ENCODE assay signal across 31 cellular contexts in genomic region chr20:2625062-2625461, GRCh38.
"Had no signal": no experiment of that assay in that cellular context is flagged by ENCODE, and none has a peak within 500 bp of the region (broad histone marks: within the 10 kb centered on the region; RNA-seq: fewer than 3 reads in every experiment).

No MANE protein-coding gene starts in this region.

- H3K9me3 ChIP-seq: ascending aorta, Peyer's patch had no signal

- H3K4me3 Mint-ChIP-seq: activated CD4-positive, alpha-beta memory T cell treated with anti-CD3 and anti-CD28 coated beads, Interleukin-2, amount 10 ng/mL, durations not matched to agents 7 days and 5 days; activated CD8-positive, alpha-beta memory T cell treated with anti-CD3 and anti-CD28 coated beads, Interleukin-2, amount 10 ng/mL, durations not matched to agents 7 days and 5 days; activated naive CD8-positive, alpha-beta T cell treated with anti-CD3 and anti-CD28 coated beads for 36 hours had no signal

- H3K27me3 ChIP-seq: ascending aorta, Peyer's patch had no signal

- H3K9me3 Mint-ChIP-seq: activated CD4-positive, alpha-beta memory T cell treated with anti-CD3 and anti-CD28 coated beads, Interleukin-2, amount 10 ng/mL, durations not matched to agents 7 days and 5 days; activated naive CD8-positive, alpha-beta T cell treated with anti-CD3 and anti-CD28 coated beads for 36 hours had no signal

- H3K36me3 Mint-ChIP-seq: activated CD8-positive, alpha-beta memory T cell treated with anti-CD3 and anti-CD28 coated beads, Interleukin-2, amount 10 ng/mL, durations not matched to agents 7 days and 5 days; activated naive CD8-positive, alpha-beta T cell treated with anti-CD3 and anti-CD28 coated beads for 36 hours had no signal

- H3K36me3 ChIP-seq: ascending aorta, Peyer's patch, WERI-Rb-1 had no signal

- H3K4me3 ChIP-seq: ascending aorta, Peyer's patch had no signal

- DNase-seq: activated CD4-positive, alpha-beta memory T cell treated with anti-CD3 and anti-CD28 coated beads, Interleukin-2, amount 10 ng/mL, durations not matched to agents 7 days and 5 days; activated CD4-positive, alpha-beta T cell treated with anti-CD3 and anti-CD28 coated beads for 1 hour; activated CD4-positive, alpha-beta T cell treated with anti-CD3 and anti-CD28 coated beads for 48 hours; activated CD4-positive, CD25-positive, alpha-beta regulatory T cell; activated CD8-positive, alpha-beta memory T cell treated with anti-CD3 and anti-CD28 coated beads for 24 hours; activated CD8-positive, alpha-beta memory T cell treated with anti-CD3 and anti-CD28 coated beads, Interleukin-2, amount 10 ng/mL, durations not matched to agents 7 days and 5 days; activated CD8-positive, alpha-beta memory T cell treated with anti-CD3 and anti-CD28 coated beads, Interleukin-2, amount 50 U/mL, for 48 hours; activated effector memory CD4-positive, alpha-beta T cell treated with Interleukin-2 at 50 U/mL for 16 hours; activated naive CD4-positive, alpha-beta T cell; activated naive CD4-positive, alpha-beta T cell treated with anti-CD3 and anti-CD28 coated beads, Interleukin-2, amount 50 U/mL, for 16 hours; activated naive CD8-positive, alpha-beta T cell treated with anti-CD3 and anti-CD28 coated beads for 36 hours; activated T-cell treated with anti-CD3 and anti-CD28 coated beads, Interleukin-2, amount 50 U/mL, for 48 hours; amygdala; NCI-H1092 treated with DMSO at 0.1 percent for 48 hours; NCI-H1417; NCI-H146; NCI-H187; NCI-H2029 treated with DMSO at 0.1 percent for 48 hours; NCI-H2107; NCI-H2171; NCI-H510A; NCI-H526; NCI-H748 treated with DMSO at 0.1 percent for 48 hours; NK-92 treated with Interleukin-12 subunit alpha and Interleukin-12 subunit beta, amount 100 ng/mL, for 24 hours; PC-3; Peyer's patch; RPMI8226; T1000; WERI-Rb-1 had no signal

- ATAC-seq: activated CD8-positive, alpha-beta memory T cell treated with anti-CD3 and anti-CD28 coated beads, Interleukin-2, amount 10 ng/mL, durations not matched to agents 7 days and 5 days; PC-3 had no signal

- H3K4me1 Mint-ChIP-seq: activated CD4-positive, alpha-beta memory T cell treated with anti-CD3 and anti-CD28 coated beads, Interleukin-2, amount 10 ng/mL, durations not matched to agents 7 days and 5 days; activated CD8-positive, alpha-beta memory T cell treated with anti-CD3 and anti-CD28 coated beads, Interleukin-2, amount 10 ng/mL, durations not matched to agents 7 days and 5 days had no signal

- H3K27ac Mint-ChIP-seq: activated CD4-positive, alpha-beta memory T cell treated with anti-CD3 and anti-CD28 coated beads, Interleukin-2, amount 10 ng/mL, durations not matched to agents 7 days and 5 days; activated CD8-positive, alpha-beta memory T cell treated with anti-CD3 and anti-CD28 coated beads, Interleukin-2, amount 10 ng/mL, durations not matched to agents 7 days and 5 days; activated naive CD8-positive, alpha-beta T cell treated with anti-CD3 and anti-CD28 coated beads for 36 hours had no signal

- H3K27ac ChIP-seq: ascending aorta, KMS-11, Peyer's patch had no signal

- H3K4me1 ChIP-seq: ascending aorta, Peyer's patch had no signal
